8 cellular contexts compared by ENCODE assay signal in the genomic region with DNA sequence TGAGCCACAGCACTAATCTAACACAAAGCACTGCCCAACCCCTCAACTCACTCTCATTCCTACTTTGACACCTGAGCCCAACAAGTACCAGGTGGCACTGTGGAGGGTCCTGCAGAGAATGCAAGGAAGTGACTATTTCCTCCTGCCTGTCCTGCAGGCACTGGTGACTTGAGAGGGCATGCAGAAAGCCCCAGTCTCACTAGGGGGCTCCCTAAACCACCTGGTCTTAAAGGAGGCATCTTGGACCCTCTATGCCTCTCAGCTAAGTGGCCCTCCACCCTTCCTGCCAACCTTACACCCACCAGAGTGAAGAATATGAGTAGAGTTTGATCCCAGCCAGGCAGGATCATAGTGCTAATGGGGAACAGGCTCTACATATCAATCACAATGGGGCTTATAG. TPM values are rescaled to one million over a fixed set of nuclear protein-coding genes. Genes with fewer than 3 reads are reported as not detected.
A peak's percentile ranks its signal among the peaks of the same experiment; 100 is the strongest.
DNase-seq lines count a peak whose midpoint lies in the region; FAIRE-seq and TF ChIP-seq lines count a peak whose summit lies in the region.
"Had no signal": no experiment of that assay in that cellular context is flagged by ENCODE, and none has a peak within 500 bp of the region (broad histone marks: within the 10 kb centered on the region; RNA-seq: fewer than 3 reads in every experiment).

No MANE protein-coding gene starts in this region.

- H3K9me2 ChIP-seq in Karpas-422 (replicated peaks; ENCODE audit: insufficient read depth, low read length) = no peaks in the 10 kb centered on the region

- TF ChIP-seq CTCF in endodermal cell (conservative IDR thresholded peaks at IDR 0.05) (peak; percentile 69), tibial nerve (IDR thresholded peaks at IDR 0.05) (no peak)

- H3K36me3 ChIP-seq in Karpas-422 (ENCODE audit: insufficient read depth, low read length) (peaks cover 10% of the 10 kb centered on the region; the same call in 1 of the 2 replicates), endodermal cell (ENCODE audit: control insufficient read depth, insufficient read depth, low read length) (peaks cover 53% of the 10 kb centered on the region), tibial nerve (peaks cover 0 to 3% (median 0%) of the 10 kb centered on the region in 3 donors)

- FAIRE-seq in urothelium cell line (lab: Jason Lieb, UNC) = no peak
- FAIRE-seq: endometrium had no signal

- no peak overlapping the region for H3K4me3 Mint-ChIP-seq in endodermal cell

- no peaks in the 10 kb centered on the region for H4K20me1 ChIP-seq in Karpas-422 (ENCODE audit: insufficient read depth, low read depth, low read length)

- no peak for TF ChIP-seq EP300 in tibial nerve (IDR thresholded peaks at IDR 0.05)

- H3K36me3 Mint-ChIP-seq in endodermal cell (ENCODE audit: low read depth) = peaks cover 36% of the 10 kb centered on the region

- H3K27ac Mint-ChIP-seq in endodermal cell = no peak overlapping the region

- DNase-seq in COLO668 (lab: John Stamatoyannopoulos, UW; ENCODE audit: unreplicated experiment) (peak; percentile 3), Karpas-422 (peak; percentile 82), endodermal cell (peak; percentile 80), tibial nerve (ENCODE audit: low spot score in 2 of 2) (no peak), NCI-H146 (lab: John Stamatoyannopoulos, UW) (no peak), urothelium cell line (ENCODE audit: low spot score) (no peak)
- DNase-seq: stimulated activated naive CD4-positive, alpha-beta T cell treated with Interleukin-2 at 50 U/mL for 16 hours had no signal

- no peak overlapping the region for H3K27ac ChIP-seq in Karpas-422 (ENCODE audit: low read length)
- H3K27ac ChIP-seq in endodermal cell (ENCODE audit: low read depth, low read length) = no peak overlapping the region
- no peak overlapping the region for H3K27ac ChIP-seq in tibial nerve

- H3K9me3 Mint-ChIP-seq in endodermal cell = no peaks in the 10 kb centered on the region

- no peak for TF ChIP-seq POLR2A in tibial nerve (IDR thresholded peaks at IDR 0.05)

- no peaks in the 10 kb centered on the region for H3K27me3 Mint-ChIP-seq in endodermal cell (ENCODE audit: insufficient read depth)

- H3K4me2 ChIP-seq in Karpas-422 (ENCODE audit: low read depth, low read length, poor library complexity, severe bottlenecking) = no peak overlapping the region

- no peaks in the 10 kb centered on the region for H3K79me2 ChIP-seq in Karpas-422 (ENCODE audit: low read length)

- peaks cover 2% of the 10 kb centered on the region for H3K4me1 Mint-ChIP-seq in endodermal cell

- H3K27me3 ChIP-seq in Karpas-422 (ENCODE audit: low read length) (no peaks in the 10 kb centered on the region), endodermal cell (ENCODE audit: control insufficient read depth, insufficient read depth, low read length, poor library complexity, severe bottlenecking) (no peaks in the 10 kb centered on the region), tibial nerve (no peaks in the 10 kb centered on the region)

- H3K9ac ChIP-seq in Karpas-422 (ENCODE audit: low read length) (no peak overlapping the region), endodermal cell (ENCODE audit: extremely low read depth, low read length, poor library complexity, severe bottlenecking) (no peak overlapping the region)

- H3K4me3 ChIP-seq in Karpas-422 (ENCODE audit: low read length) = no peak overlapping the region
- no peak overlapping the region for H3K4me3 ChIP-seq in endodermal cell (ENCODE audit: low read length)
- H3K4me3 ChIP-seq in tibial nerve = no peak overlapping the region

- H3K9me3 ChIP-seq in Karpas-422 (ENCODE audit: low read length) (no peaks in the 10 kb centered on the region), endodermal cell (ENCODE audit: control insufficient read depth, low read length) (no peaks in the 10 kb centered on the region), tibial nerve (no peaks in the 10 kb centered on the region)

- H3K4me1 ChIP-seq in Karpas-422 (ENCODE audit: low read length) (peaks cover 8% of the 10 kb centered on the region), endodermal cell (ENCODE audit: control insufficient read depth, insufficient read depth, low read length) (no peaks in the 10 kb centered on the region), tibial nerve (peaks cover 0 to 27% (median 0%) of the 10 kb centered on the region in 4 donors)

- no peak overlapping the region for H2AFZ ChIP-seq in Karpas-422 (ENCODE audit: low read length)

RNA-seq across cellular contexts. Expression of a gene that starts 15.2 kb away (rescaled TPM):
- total RNA-seq in Karpas-422 (2014; rRNA removed; shearing (Covaris generic); ENCODE audit: low replicate concordance) = 5.9 and 9.2 TPM in 2 replicates
- total RNA-seq in endodermal cell (10 to 100 TPM; 22.3 to 32.8 TPM), tibial nerve (10 to 100 TPM in 1 of 4 donors, 1 to 10 TPM in 3; 1.5 to 12.2 (median 2.8) TPM)
- polyA plus RNA-seq in endodermal cell (2013, experiment 1 of 2) = 26.8 TPM
- 22.5 TPM for polyA plus RNA-seq in endodermal cell (2013, experiment 2 of 2)

RNA-seq across cellular contexts. Expression of a gene that starts 27.4 kb away (rescaled TPM):
- total RNA-seq in Karpas-422 (2014; rRNA removed; shearing (Covaris generic); ENCODE audit: low replicate concordance) = 10.5 and 24.4 TPM in 2 replicates
- 1 to 10 TPM; 1.0 to 3.4 TPM for total RNA-seq in endodermal cell
- polyA plus RNA-seq in endodermal cell (2013, experiment 1 of 2) = 3.4 TPM
- 3.6 TPM for polyA plus RNA-seq in endodermal cell (2013, experiment 2 of 2)
- total RNA-seq in tibial nerve = 10 to 100 TPM; 47.9 to 68.4 (median 66.9) TPM

RNA-seq across cellular contexts. Expression of a gene that starts 28.6 kb away (rescaled TPM):
- total RNA-seq in Karpas-422 (2014; rRNA removed; shearing (Covaris generic); ENCODE audit: low replicate concordance) = 3.2 and 7.8 TPM in 2 replicates
- 1 to 10 TPM in 1 of 2 donors, under 1 TPM in 1; 0.75 to 7.1 TPM for total RNA-seq in endodermal cell
- 18.8 TPM for polyA plus RNA-seq in endodermal cell (2013, experiment 1 of 2)
- 10.8 TPM for polyA plus RNA-seq in endodermal cell (2013, experiment 2 of 2)
- not detected for total RNA-seq in tibial nerve

RNA-seq across cellular contexts. Expression of a gene that starts 38.1 kb away (rescaled TPM):
- 5.7 and 9.8 TPM in 2 replicates for total RNA-seq in Karpas-422 (2014; rRNA removed; shearing (Covaris generic); ENCODE audit: low replicate concordance)
- total RNA-seq in endodermal cell (not detected), tibial nerve (10 to 100 TPM in 1 of 4 donors, 1 to 10 TPM in 2, under 1 TPM in 1; 0.60 to 10.3 (median 8.0) TPM)
- polyA plus RNA-seq in endodermal cell (2013, experiment 1 of 2) = 1.9 TPM
- 3.0 TPM for polyA plus RNA-seq in endodermal cell (2013, experiment 2 of 2)

RNA-seq across cellular contexts. Expression of a gene that starts 41.5 kb away (rescaled TPM):
- not detected in 2 replicates for total RNA-seq in Karpas-422 (2014; rRNA removed; shearing (Covaris generic); ENCODE audit: low replicate concordance)
- total RNA-seq in endodermal cell (not detected), tibial nerve (1 to 10 TPM in 2 of 4 donors, not detected in 2; 1.3 to 1.4 TPM)
- not detected for polyA plus RNA-seq in endodermal cell (2013, experiment 1 of 2)
- polyA plus RNA-seq in endodermal cell (2013, experiment 2 of 2) = not detected

Comparison
In these comparisons a context has a peak if more than half of its experiments do, and no peak if none do; other contexts are left out.
1. DNase-seq: peak in COLO668 (single experiment), Karpas-422 (single experiment) and endodermal cell (single experiment); none in tibial nerve (0 of 2), NCI-H146 (single experiment) and urothelium cell line (single experiment).